In genomic region chr10:102511562-102512274, GRCh38 we compare ENCODE assay signal across 10 cellular contexts. TPM values are rescaled to one million over a fixed set of nuclear protein-coding genes. Genes with fewer than 3 reads are reported as not detected.
DNase-seq lines count a peak whose midpoint lies in the region; ATAC-seq and TF ChIP-seq lines count a peak whose summit lies in the region.
"Had no signal": no experiment of that assay in that cellular context is flagged by ENCODE, and none has a peak within 500 bp of the region (broad histone marks: within the 10 kb centered on the region; RNA-seq: fewer than 3 reads in every experiment).

No MANE protein-coding gene starts in this region.

- H3K9me3 ChIP-seq in left lung = no peaks in the 10 kb centered on the region

- intact Hi-C loops in left lung (cut with DNase I) = no loop called here

- no peak for TF ChIP-seq CTCF in left lung (IDR thresholded peaks at IDR 0.05)

- H3K4me3 ChIP-seq in left lung = no peak overlapping the region

- peaks cover 0 to 58% of the 10 kb centered on the region in 2 donors for H3K36me3 ChIP-seq in left lung

- no peaks in the 10 kb centered on the region for H3K27me3 ChIP-seq in left lung

- peak; percentile 79 for ATAC-seq in GM18502 (IDR thresholded peaks at IDR 0.05; ENCODE audit: poor library complexity, unreplicated experiment)
- peak; percentile 84 for ATAC-seq in GM21515 (IDR thresholded peaks at IDR 0.05; ENCODE audit: unreplicated experiment)
- ATAC-seq in left lung = peak; percentile 37

- DNase-seq in Kasumi-1 (lab: John Stamatoyannopoulos, UW) = peak; percentile 98 to 99
- no peak for DNase-seq in left lung
- no peak for DNase-seq in mucosa of gallbladder (ENCODE audit: low spot score)
- no peak for DNase-seq in NCI-H82 (lab: John Stamatoyannopoulos, UW)
- no peak for DNase-seq in activated gamma-delta T cell treated with Interleukin-2 at 50 U/mL for 16 hours
- no peak for DNase-seq in kidney glomerular epithelial cell (lab: John Stamatoyannopoulos, UW)
- DNase-seq: mammary epithelial cell, NCI-H1436 had no signal

- peak overlapping the region in 1 of 2 donors; percentile 45 for H3K27ac ChIP-seq in left lung

- peaks cover 17 to 41% of the 10 kb centered on the region in 2 donors for H3K4me1 ChIP-seq in left lung

RNA-seq across cellular contexts. Expression of gene SUFU, which starts 7.9 kb away (rescaled TPM):
- 10 to 100 TPM; 13.4 to 15.2 TPM for total RNA-seq in left lung
- total RNA-seq in mucosa of gallbladder = 18.3 TPM

RNA-seq across cellular contexts. Expression of gene ACTR1A, which starts 9.2 kb away (rescaled TPM):
- total RNA-seq in left lung = 100 to 1,000 TPM; 104 to 122 TPM
- total RNA-seq in mucosa of gallbladder = 96.4 TPM

Comparison
In these comparisons a context has a peak if more than half of its experiments do, and no peak if none do; other contexts are left out.
1. DNase-seq: peak in Kasumi-1 (2 of 2); none in left lung (0 of 2), mucosa of gallbladder (single experiment), NCI-H82 (single experiment), activated gamma-delta T cell treated with Interleukin-2 at 50 U/mL for 16 hours (single experiment) and kidney glomerular epithelial cell (single experiment).
2. Peak in every context shown above with its lines, with median percentiles within 50 percentile points of each other: ATAC-seq.